In the genomic region with DNA sequence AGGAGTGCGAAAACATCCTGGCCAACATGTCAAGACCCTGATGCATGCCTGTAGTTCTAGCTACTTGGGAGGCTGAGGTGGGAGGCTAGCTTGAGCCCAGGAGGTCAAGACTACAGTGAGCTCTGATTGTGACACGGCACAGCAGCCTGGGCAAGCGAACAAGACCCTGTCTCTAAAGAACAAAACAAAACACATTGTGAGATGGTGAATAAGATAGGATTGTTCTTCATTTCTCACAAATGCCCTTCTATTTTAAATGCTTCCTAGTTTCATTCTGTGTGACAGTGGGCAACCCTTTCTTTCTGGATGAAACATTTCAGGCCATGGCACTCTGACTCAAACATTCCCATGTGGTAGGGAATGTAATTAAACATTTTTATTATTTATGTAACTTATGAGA, we compare ENCODE assay signal across 21 cellular contexts. TPM values are rescaled to one million over a fixed set of nuclear protein-coding genes. Genes with fewer than 3 reads are reported as not detected.
A peak's percentile ranks its signal among the peaks of the same experiment; 100 is the strongest.
DNase-seq lines count a peak whose midpoint lies in the region; ATAC-seq, FAIRE-seq and TF ChIP-seq lines count a peak whose summit lies in the region.
"Had no signal": no experiment of that assay in that cellular context is flagged by ENCODE, and none has a peak within 500 bp of the region (broad histone marks: within the 10 kb centered on the region; RNA-seq: fewer than 3 reads in every experiment).

No MANE protein-coding gene starts in this region.

- H3K27ac ChIP-seq in substantia nigra (ENCODE audit: low read depth, low read length, poor library complexity, severe bottlenecking), result peak overlapping the region; percentile 30
- H3K27ac ChIP-seq: BLaER1 treated with 17β-estradiol and CSF1 and Interleukin-3, amounts not matched to agents 10 nM and 100 nM had no signal

- FAIRE-seq in H54 (lab: Jason Lieb, UNC), result no peak
- FAIRE-seq: GM12878, HTR-8/SVneo had no signal

- H3K27ac Mint-ChIP-seq in activated naive CD8-positive, alpha-beta T cell treated with anti-CD3 and anti-CD28 coated beads for 36 hours, result peak overlapping the region; percentile 48
- H3K27ac Mint-ChIP-seq in activated naive CD8-positive, alpha-beta T cell treated with anti-CD3 and anti-CD28 coated beads, Interleukin-2, amount 50 U/mL, for 24 hours, result no peak overlapping the region
- no peak overlapping the region for H3K27ac Mint-ChIP-seq in WTC11
- H3K27ac Mint-ChIP-seq: B cell; CD8-positive, alpha-beta T cell; H9 had no signal

- intact Hi-C loops in left colon (cut with DNase I, micrococcal nuclease), result no loop called here

- no peak overlapping the region for H3K4me3 Mint-ChIP-seq in activated naive CD8-positive, alpha-beta T cell treated with anti-CD3 and anti-CD28 coated beads for 36 hours
- no peak overlapping the region for H3K4me3 Mint-ChIP-seq in activated naive CD8-positive, alpha-beta T cell treated with anti-CD3 and anti-CD28 coated beads, Interleukin-2, amount 50 U/mL, for 24 hours
- no peak overlapping the region for H3K4me3 Mint-ChIP-seq in WTC11
- H3K4me3 Mint-ChIP-seq: B cell; CD8-positive, alpha-beta T cell; H9 had no signal

- no peaks in the 10 kb centered on the region for H3K9me3 Mint-ChIP-seq in activated naive CD8-positive, alpha-beta T cell treated with anti-CD3 and anti-CD28 coated beads for 36 hours
- H3K9me3 Mint-ChIP-seq in activated naive CD8-positive, alpha-beta T cell treated with anti-CD3 and anti-CD28 coated beads, Interleukin-2, amount 50 U/mL, for 24 hours, result no peaks in the 10 kb centered on the region
- H3K9me3 Mint-ChIP-seq in WTC11, result no peaks in the 10 kb centered on the region
- H3K9me3 Mint-ChIP-seq: CD8-positive, alpha-beta T cell; H9 had no signal

- no peak for DNase-seq in activated naive CD8-positive, alpha-beta T cell treated with anti-CD3 and anti-CD28 coated beads for 36 hours
- no peak for DNase-seq in activated naive CD8-positive, alpha-beta T cell treated with anti-CD3 and anti-CD28 coated beads, Interleukin-2, amount 50 U/mL, for 24 hours
- DNase-seq in WTC11 (ENCODE audit: low spot score) (no peak), medulla oblongata (ENCODE audit: extremely low spot score) (peak; percentile 56), substantia nigra (lab: John Stamatoyannopoulos, UW) (peak in 1 of 49 donors; percentile 7), H54 (ENCODE audit: insufficient read length, low spot score) (no peak), left colon (no peak)
- DNase-seq in stimulated activated CD4-positive, alpha-beta T cell treated with anti-CD3 and anti-CD28 coated beads, Interleukin-4, amount 100 ng/mL, for 24 hours, result no peak
- DNase-seq: Calu3; CD8-positive, alpha-beta T cell; DMS79 treated with DMSO at 0.1 percent for 48 hours; EL; GOT3; H9; IMR-90 had no signal

- ATAC-seq in activated naive CD8-positive, alpha-beta T cell treated with anti-CD3 and anti-CD28 coated beads, Interleukin-2, amount 50 U/mL, for 24 hours, result no peak
- no peak for ATAC-seq in WTC11
- ATAC-seq in left colon, result no peak
- ATAC-seq: CD8-positive, alpha-beta T cell; GM12878 had no signal

- no peaks in the 10 kb centered on the region for H3K27me3 Mint-ChIP-seq in activated naive CD8-positive, alpha-beta T cell treated with anti-CD3 and anti-CD28 coated beads for 36 hours
- H3K27me3 Mint-ChIP-seq in activated naive CD8-positive, alpha-beta T cell treated with anti-CD3 and anti-CD28 coated beads, Interleukin-2, amount 50 U/mL, for 24 hours, result no peaks in the 10 kb centered on the region
- no peaks in the 10 kb centered on the region for H3K27me3 Mint-ChIP-seq in WTC11 (ENCODE audit: low read depth)
- H3K27me3 Mint-ChIP-seq: B cell had no signal

- POLR2A ChIA-PET in WTC11 (lab: Charles Lee), result no interaction called here

- CTCF ChIA-PET in WTC11 (lab: Charles Lee), result interaction anchor here (0.6 to 1.6 kb wide), 2 partner anchors 13 to 14 kb away, joined by 3 to 4 read pairs; partner anchors contain the start of gene EFCAB10

- H3K4me1 Mint-ChIP-seq in activated naive CD8-positive, alpha-beta T cell treated with anti-CD3 and anti-CD28 coated beads for 36 hours, result no peaks in the 10 kb centered on the region
- no peaks in the 10 kb centered on the region for H3K4me1 Mint-ChIP-seq in activated naive CD8-positive, alpha-beta T cell treated with anti-CD3 and anti-CD28 coated beads, Interleukin-2, amount 50 U/mL, for 24 hours
- no peaks in the 10 kb centered on the region for H3K4me1 Mint-ChIP-seq in WTC11
- H3K4me1 Mint-ChIP-seq: B cell, H9 had no signal

- peaks cover 19% of the 10 kb centered on the region for H3K36me3 Mint-ChIP-seq in activated naive CD8-positive, alpha-beta T cell treated with anti-CD3 and anti-CD28 coated beads for 36 hours
- peaks cover 23% of the 10 kb centered on the region for H3K36me3 Mint-ChIP-seq in activated naive CD8-positive, alpha-beta T cell treated with anti-CD3 and anti-CD28 coated beads, Interleukin-2, amount 50 U/mL, for 24 hours (ENCODE audit: low read depth)
- peaks cover 35% of the 10 kb centered on the region for H3K36me3 Mint-ChIP-seq in WTC11

- no peak for TF ChIP-seq POLR2A in H54 (IDR thresholded peaks at IDR 0.05; ENCODE audit: low read depth, low read length)

- TF ChIP-seq CTCF in WTC11 (IDR thresholded peaks at IDR 0.05), result no peak

TF ChIP-seq in WTC11, 78 proteins besides CTCF, POLR2A, EP300 and RAD21:
- TF ChIP-seq ZNF121 (CRISPR knock-in tag; IDR thresholded peaks at IDR 0.05), result 0 out of 2 replicates have a peak, but pooled peaks have one; percentile 37
- no peak for TF ChIP-seq USF1 (CRISPR knock-in tag; IDR thresholded peaks at IDR 0.05)
TF ChIP-seq in WTC11: peak in this region for 1.

RNA-seq across cellular contexts. Expression of gene EFCAB10, which starts 13.5 kb away (rescaled TPM):
- total RNA-seq in activated naive CD8-positive, alpha-beta T cell treated with anti-CD3 and anti-CD28 coated beads for 36 hours, result not detected
- total RNA-seq in WTC11 (2021) (3.0 to 3.2 TPM (median 3.0 TPM) in 3 replicates), left colon (not detected)
- total RNA-seq: A172, B cell, Calu3, G401, GM12878, IMR-90 had no signal

RNA-seq across cellular contexts. Expression of gene RINT1, which starts 35.8 kb away (rescaled TPM):
- total RNA-seq in activated naive CD8-positive, alpha-beta T cell treated with anti-CD3 and anti-CD28 coated beads for 36 hours, result 10 to 100 TPM; 29.7 to 31.2 TPM
- total RNA-seq in WTC11 (2021) (20.3 to 26.6 TPM (median 23.1 TPM) in 3 replicates), left colon (10 to 100 TPM; 12.9 to 17.6 TPM)

RNA-seq across cellular contexts. Expression of gene PUS7, which starts 45.8 kb away (rescaled TPM):
- 10 to 100 TPM; 42.1 to 42.6 TPM for total RNA-seq in activated naive CD8-positive, alpha-beta T cell treated with anti-CD3 and anti-CD28 coated beads for 36 hours
- total RNA-seq in WTC11 (2021) (42.6 to 47.2 TPM (median 45.0 TPM) in 3 replicates), left colon (1 to 10 TPM; 5.9 to 8.9 TPM)
